In genomic region chr6:25318589-25318988, GRCh38 we compare ENCODE assay signal across 22 cellular contexts.
"Had no signal": no experiment of that assay in that cellular context is flagged by ENCODE, and none has a peak within 500 bp of the region (broad histone marks: within the 10 kb centered on the region; RNA-seq: fewer than 3 reads in every experiment).

No MANE protein-coding gene starts in this region.

- H3K4me1 ChIP-seq: breast epithelium, parathyroid adenoma had no signal

- H3K27me3 Mint-ChIP-seq: activated naive CD4-positive, alpha-beta T cell treated with anti-CD3 and anti-CD28 coated beads, Interleukin-2, amount 50 U/mL, for 24 hours had no signal

- H3K4me1 Mint-ChIP-seq: natural killer cell; stimulated activated effector memory CD8-positive, alpha-beta T cell treated with anti-CD3 and anti-CD28 coated beads, Interleukin-12 subunit alpha, Interleukin-12 subunit beta, amount 100 ng/mL, for 72 hours had no signal

- H3K9me3 ChIP-seq: breast epithelium, esophagus muscularis mucosa, lower lobe of right lung, stomach, vagina had no signal

- H3K27ac Mint-ChIP-seq: activated naive CD4-positive, alpha-beta T cell treated with anti-CD3 and anti-CD28 coated beads, Interleukin-2, amount 50 U/mL, for 24 hours; natural killer cell; stimulated activated effector memory CD8-positive, alpha-beta T cell treated with anti-CD3 and anti-CD28 coated beads, Interleukin-12 subunit alpha, Interleukin-12 subunit beta, amount 100 ng/mL, for 72 hours had no signal

- DNase-seq: activated CD4-positive, alpha-beta T cell treated with anti-CD3 and anti-CD28 coated beads, Interleukin-2, amount 50 U/mL, for 1 hour; activated CD8-positive, alpha-beta memory T cell treated with anti-CD3 and anti-CD28 coated beads for 24 hours; activated CD8-positive, alpha-beta memory T cell treated with anti-CD3 and anti-CD28 coated beads, Interleukin-2, amount 50 U/mL, for 48 hours; activated gamma-delta T cell; dermis blood vessel endothelial cell; effector memory CD4-positive, alpha-beta T cell; lower lobe of right lung; natural killer cell; stimulated activated CD4-positive, alpha-beta T cell treated with anti-CD3 and anti-CD28 coated beads, Interleukin-4, amount 100 ng/mL, for 24 hours; stomach; T1000; trophoblast cell had no signal

- H3K36me3 ChIP-seq: breast epithelium, esophagus muscularis mucosa, lower lobe of right lung, stomach, vagina had no signal

- H3K27me3 ChIP-seq: breast epithelium, esophagus muscularis mucosa, hepatocyte, stomach, vagina had no signal

- ATAC-seq: activated CD4-positive, CD25-positive, alpha-beta regulatory T cell treated with anti-CD3 and anti-CD28 coated beads, Interleukin-2, amount 50 U/mL, for 24 hours; lower lobe of right lung; natural killer cell; sciatic nerve; stimulated activated effector memory CD8-positive, alpha-beta T cell treated with anti-CD3 and anti-CD28 coated beads, Interleukin-12 subunit alpha, Interleukin-12 subunit beta, amount 100 ng/mL, for 72 hours had no signal

- H3K36me3 Mint-ChIP-seq: activated naive CD4-positive, alpha-beta T cell treated with anti-CD3 and anti-CD28 coated beads, Interleukin-2, amount 50 U/mL, for 24 hours; natural killer cell; stimulated activated effector memory CD8-positive, alpha-beta T cell treated with anti-CD3 and anti-CD28 coated beads, Interleukin-12 subunit alpha, Interleukin-12 subunit beta, amount 100 ng/mL, for 72 hours had no signal

- H3K4me3 Mint-ChIP-seq: activated naive CD4-positive, alpha-beta T cell treated with anti-CD3 and anti-CD28 coated beads, Interleukin-2, amount 50 U/mL, for 24 hours; natural killer cell; stimulated activated effector memory CD8-positive, alpha-beta T cell treated with anti-CD3 and anti-CD28 coated beads, Interleukin-12 subunit alpha, Interleukin-12 subunit beta, amount 100 ng/mL, for 72 hours had no signal

- H3K4me3 ChIP-seq: breast epithelium, esophagus muscularis mucosa, hepatocyte, lower lobe of right lung, smooth muscle cell, stomach, vagina had no signal

- H3K27ac ChIP-seq: breast epithelium, esophagus muscularis mucosa, hepatocyte, lower lobe of right lung, parathyroid adenoma, stomach, vagina had no signal

- H3K9me3 Mint-ChIP-seq: activated naive CD4-positive, alpha-beta T cell treated with anti-CD3 and anti-CD28 coated beads, Interleukin-2, amount 50 U/mL, for 24 hours; natural killer cell; stimulated activated effector memory CD8-positive, alpha-beta T cell treated with anti-CD3 and anti-CD28 coated beads, Interleukin-12 subunit alpha, Interleukin-12 subunit beta, amount 100 ng/mL, for 72 hours had no signal
